Comparison of ENCODE assay signal across 18 cellular contexts in genomic region chr4:75675004-75675531, GRCh38. TPM values are rescaled to one million over a fixed set of nuclear protein-coding genes. Genes with fewer than 3 reads are reported as not detected.
DNase-seq lines count a peak whose midpoint lies in the region; TF ChIP-seq lines count a peak whose summit lies in the region.
"Had no signal": no experiment of that assay in that cellular context is flagged by ENCODE, and none has a peak within 500 bp of the region (broad histone marks: within the 10 kb centered on the region; RNA-seq: fewer than 3 reads in every experiment).

No MANE protein-coding gene starts in this region.

- H3K27me3 ChIP-seq in mammary epithelial cell (ENCODE audit: insufficient read depth, low read length) = no peaks in the 10 kb centered on the region
- H3K27me3 ChIP-seq in breast epithelium = no peaks in the 10 kb centered on the region
- H3K27me3 ChIP-seq in transverse colon = no peaks in the 10 kb centered on the region
- H3K27me3 ChIP-seq: dorsolateral prefrontal cortex, right atrium auricular region had no signal

- H3K9ac ChIP-seq in mammary epithelial cell (ENCODE audit: insufficient read depth, low read length) = no peak overlapping the region

- TF ChIP-seq POLR2A in breast epithelium (IDR thresholded peaks at IDR 0.05) (no peak), transverse colon (IDR thresholded peaks at IDR 0.05) (peak; percentile 25)

- H2AFZ ChIP-seq in mammary epithelial cell (ENCODE audit: low read depth, low read length) (peak overlapping the region; percentile 17), OCI-LY7 (ENCODE audit: low read length) (no peak overlapping the region)

- dilution Hi-C loops in mammary epithelial cell (cut with HindIII; ENCODE audit: low sequenced_read_pairs) = loop anchor here (5.0 kb wide), 1 partner anchor 47 kb away; the partner anchor contains the start of gene USO1

- TF ChIP-seq CTCF in mammary epithelial cell (conservative IDR thresholded peaks at IDR 0.05 in 1 of 2, IDR thresholded peaks at IDR 0.05 in 1 of 2; ENCODE audit: extremely low read depth in 1 of 2, insufficient read depth in 1 of 2, low read depth in 1 of 2, low read length in 2 of 2) (no peak), breast epithelium (IDR thresholded peaks at IDR 0.05) (no peak), transverse colon (IDR thresholded peaks at IDR 0.05) (no peak), OCI-LY7 (conservative IDR thresholded peaks at IDR 0.05; ENCODE audit: low read length) (no peak)

- no peak overlapping the region for H3K27ac ChIP-seq in mammary epithelial cell (ENCODE audit: insufficient read depth, low read depth, low read length)
- no peak overlapping the region for H3K27ac ChIP-seq in breast epithelium
- H3K27ac ChIP-seq in transverse colon = peak overlapping the region; percentile 92 to 100 (median 96)
- no peak overlapping the region for H3K27ac ChIP-seq in OCI-LY7 (ENCODE audit: low read depth, low read length, poor library complexity, severe bottlenecking)

- H3K4me3 Mint-ChIP-seq in immature natural killer cell = peak overlapping the region in 1 of 5 donors; percentile 45
- H3K4me3 Mint-ChIP-seq: T-helper 1 cell treated with Interleukin-12 subunit alpha and Interleukin-12 subunit beta and Interleukin-4 antibody, amounts not matched to agents 30 μg/mL and 1 μg/mL, for 36 hours had no signal

- POLR2A ChIA-PET in OCI-LY7 (lab: Charles Lee) = no interaction called here

- no peaks in the 10 kb centered on the region for H3K9me2 ChIP-seq in OCI-LY7 (ENCODE audit: insufficient read depth, low read length)

- H3K9me3 ChIP-seq in mammary epithelial cell (replicated peaks; ENCODE audit: insufficient read depth, low read length) (no peaks in the 10 kb centered on the region), breast epithelium (no peaks in the 10 kb centered on the region), transverse colon (no peaks in the 10 kb centered on the region), OCI-LY7 (ENCODE audit: low read length) (no peaks in the 10 kb centered on the region)
- H3K9me3 ChIP-seq: right atrium auricular region had no signal

- H3K79me2 ChIP-seq in mammary epithelial cell (ENCODE audit: insufficient read depth, low read length) = peaks cover 32% of the 10 kb centered on the region
- peaks cover 37% of the 10 kb centered on the region for H3K79me2 ChIP-seq in OCI-LY7 (ENCODE audit: insufficient read depth, low read depth, low read length)

- H4K20me1 ChIP-seq in mammary epithelial cell (ENCODE audit: insufficient read depth, low read length) (peaks cover 3% of the 10 kb centered on the region), OCI-LY7 (ENCODE audit: insufficient read depth, low read length) (peaks cover 22% of the 10 kb centered on the region)

- H3K4me1 Mint-ChIP-seq in immature natural killer cell = peaks cover 29 to 35% of the 10 kb centered on the region in 2 donors

- peaks cover 13 to 18% (median 17%) of the 10 kb centered on the region in 3 donors for H3K27me3 Mint-ChIP-seq in immature natural killer cell (ENCODE audit: low read depth in 3 of 3)
- H3K27me3 Mint-ChIP-seq: activated T-helper 17 cell treated with anti-CD3 and anti-CD28 coated beads, Interleukin-2, amount 50 U/mL, for 72 hours had no signal

- intact Hi-C loops in mammary epithelial cell (cut with micrococcal nuclease) (no loop called here), breast epithelium (cut with DNase I; ENCODE audit: low total_unique reads) (no loop called here), transverse colon (cut with DNase I; ENCODE audit: low total_unique reads) (loop anchor here (5.0 kb wide), 1 partner anchor 47 kb away; the partner anchor contains the start of gene USO1), OCI-LY7 (cut with micrococcal nuclease; ENCODE audit: unreplicated experiment) (no loop called here)

- TF ChIP-seq EP300 in transverse colon (IDR thresholded peaks at IDR 0.05; ENCODE audit: low read depth) = no peak

- WGBS in mammary epithelial cell (ENCODE audit: low coverage, missing lambda C conversion rate) = 79% methylated on average over 9 of the region's 11 CpGs
- 60 to 73% methylated on average over 3 to 11 of the region's 11 CpGs for WGBS in transverse colon (ENCODE audit: low coverage in 1 of 2), 2 donors

- BruUV-seq in mammary epithelial cell (replicated peaks; lab: Mats Ljungman, UMichigan) (no TSS peak), OCI-LY7 (replicated peaks; lab: Mats Ljungman, UMichigan) (no TSS peak)

- DNase-seq in mammary epithelial cell (peak; percentile 22), breast epithelium (ENCODE audit: low spot score in 2 of 2) (no peak), SK-MEL-5 (ENCODE audit: low read depth, low spot score) (peak; percentile 98), immature natural killer cell (no peak), transverse colon (no peak), OCI-LY7 (ENCODE audit: low spot score) (no peak), NAMALWA (ENCODE audit: low spot score) (no peak), globus pallidus (ENCODE audit: low spot score) (no peak)
- DNase-seq: CD8-positive, alpha-beta memory T cell; DMS79; dorsolateral prefrontal cortex; erythroblast; NCI-H1048; NCI-H526 treated with DMSO at 0.1 percent for 48 hours; SHP77 had no signal

- H3K4me3 ChIP-seq in mammary epithelial cell (replicated peaks in 1 of 3; ENCODE audit: insufficient read depth in 1 of 3, low read depth in 2 of 3, low read length in 3 of 3) (no peak overlapping the region), breast epithelium (no peak overlapping the region), transverse colon (no peak overlapping the region), OCI-LY7 (ENCODE audit: low read depth, low read length, poor library complexity, severe bottlenecking) (no peak overlapping the region)
- H3K4me3 ChIP-seq: right atrium auricular region had no signal

- CTCF ChIA-PET in mammary epithelial cell (lab: Charles Lee; ENCODE audit: low non-redundant PET) (no interaction called here), OCI-LY7 (lab: Charles Lee; ENCODE audit: unreplicated experiment) (no interaction called here)

- H3K4me1 ChIP-seq in mammary epithelial cell (ENCODE audit: insufficient read depth, low read length) (peaks cover 15% of the 10 kb centered on the region), breast epithelium (peaks cover 0 to 16% of the 10 kb centered on the region in 2 donors), transverse colon (peaks cover 17 to 37% (median 23%) of the 10 kb centered on the region in 4 donors), OCI-LY7 (ENCODE audit: insufficient read depth, low read length, poor library complexity, severe bottlenecking) (peaks cover 24% of the 10 kb centered on the region)

- H3K4me2 ChIP-seq in mammary epithelial cell (ENCODE audit: insufficient read depth, low read depth, low read length) (no peak overlapping the region), OCI-LY7 (ENCODE audit: low read length) (no peak overlapping the region)

- no peaks in the 10 kb centered on the region for H3K9me3 Mint-ChIP-seq in immature natural killer cell
- H3K9me3 Mint-ChIP-seq: activated T-helper 17 cell treated with anti-CD3 and anti-CD28 coated beads, Interleukin-2, amount 50 U/mL, for 72 hours; T-helper 1 cell treated with Interleukin-12 subunit alpha and Interleukin-12 subunit beta and Interleukin-4 antibody, amounts not matched to agents 30 μg/mL and 1 μg/mL, for 36 hours had no signal

- H3K36me3 ChIP-seq in mammary epithelial cell (ENCODE audit: insufficient read depth, low read length) (no peaks in the 10 kb centered on the region), breast epithelium (no peaks in the 10 kb centered on the region), transverse colon (no peaks in the 10 kb centered on the region), OCI-LY7 (ENCODE audit: insufficient read depth, low read length) (peaks cover 20% of the 10 kb centered on the region; the same call in 1 of the 2 replicates)
- H3K36me3 ChIP-seq: right atrium auricular region had no signal

- in situ Hi-C loops in mammary epithelial cell (cut with MboI; ENCODE audit: low sequenced_read_pairs in 2 of 2) = loop anchor here in 1 of 2 donors (10.0 kb wide), 1 partner anchor 50 kb away; the partner anchor contains the start of gene USO1
- in situ Hi-C loops in SK-MEL-5 (cut with HindIII; ENCODE audit: low pct_unique_long_range_greater_than_20kb, low sequenced_read_pairs) = no loop called here
- in situ Hi-C loops in transverse colon (cut with MboI; ENCODE audit: low pct_ligation_motif_present in 1 of 4, low pct_unique_long_range_greater_than_20kb in 1 of 4, low sequenced_read_pairs in 3 of 4) = loop anchor here in 1 of 4 donors (10.0 kb wide), 1 partner anchor 50 kb away; the partner anchor contains the start of gene USO1

- H3K36me3 Mint-ChIP-seq in immature natural killer cell = peaks cover 0 to 2% (median 0%) of the 10 kb centered on the region in 3 donors

- peak overlapping the region in 4 of 6 donors; percentile 17 to 81 (median 42) for H3K27ac Mint-ChIP-seq in immature natural killer cell
- H3K27ac Mint-ChIP-seq: activated T-helper 17 cell treated with anti-CD3 and anti-CD28 coated beads, Interleukin-2, amount 50 U/mL, for 72 hours; T-helper 1 cell treated with Interleukin-12 subunit alpha and Interleukin-12 subunit beta and Interleukin-4 antibody, amounts not matched to agents 30 μg/mL and 1 μg/mL, for 36 hours had no signal

RNA-seq across cellular contexts. Expression of gene G3BP2, which starts 1.9 kb away (rescaled TPM):
- total RNA-seq in mammary epithelial cell (100 to 1,000 TPM; 146 to 192 TPM), breast epithelium (10 to 100 TPM; 75.4 to 92.6 (median 86.2) TPM), transverse colon (100 to 1,000 TPM in 2 of 4 donors, 10 to 100 TPM in 2; 50.7 to 110 (median 88.0) TPM), OCI-LY7 (2022) (137 and 147 TPM in 2 replicates)
- polyA plus RNA-seq in mammary epithelial cell (79.3 TPM), immature natural killer cell (100 to 1,000 TPM in 1 of 3 donors, 10 to 100 TPM in 2; 85.3 to 121 (median 99.6) TPM)
- polyA minus RNA-seq in mammary epithelial cell = 199 TPM
- total RNA-seq in SK-MEL-5 (2014; rRNA removed; shearing (Covaris generic)) = 355 and 386 TPM in 2 replicates
- 263 and 324 TPM in 2 replicates for polyA plus RNA-seq in SK-MEL-5 (2015; cell fraction: cytosol; rRNA removed)
- 108 and 124 TPM in 2 replicates for polyA plus RNA-seq in SK-MEL-5 (2015; cell fraction: nucleus; rRNA removed)
- total RNA-seq in OCI-LY7 (2014; rRNA removed; shearing (Covaris generic)) = 55.9 and 56.7 TPM in 2 replicates

RNA-seq across cellular contexts. Expression of gene CDKL2, which starts 44.7 kb away (rescaled TPM):
- total RNA-seq in mammary epithelial cell (1 to 10 TPM; 2.9 to 5.2 TPM), breast epithelium (1 to 10 TPM in 2 of 3 donors, under 1 TPM in 1; 0.16 to 2.3 (median 1.6) TPM), transverse colon (1 to 10 TPM in 2 of 4 donors, under 1 TPM in 1, not detected in 1; 0.79 to 7.6 (median 1.2) TPM), OCI-LY7 (2022) (0.15 and 0.19 TPM in 2 replicates)
- polyA plus RNA-seq in mammary epithelial cell (1.1 TPM), immature natural killer cell (under 1 TPM in 1 of 3 donors, not detected in 2; 0.08 TPM)
- 1.7 TPM for polyA minus RNA-seq in mammary epithelial cell
- not detected in 2 replicates for total RNA-seq in SK-MEL-5 (2014; rRNA removed; shearing (Covaris generic))
- not detected in 2 replicates for polyA plus RNA-seq in SK-MEL-5 (2015; cell fraction: cytosol; rRNA removed)
- polyA plus RNA-seq in SK-MEL-5 (2015; cell fraction: nucleus; rRNA removed) = 0.09 and 0.34 TPM in 2 replicates
- 0.06 and 0.13 TPM in 2 replicates for total RNA-seq in OCI-LY7 (2014; rRNA removed; shearing (Covaris generic))

RNA-seq across cellular contexts. Expression of gene USO1, which starts 49.3 kb away (rescaled TPM):
- total RNA-seq in mammary epithelial cell = 10 to 100 TPM; 72.9 to 80.9 TPM
- polyA plus RNA-seq in mammary epithelial cell = 36.7 TPM
- 40.5 TPM for polyA minus RNA-seq in mammary epithelial cell
- total RNA-seq in breast epithelium = 10 to 100 TPM; 74.1 to 76.7 (median 74.1) TPM
- 80.7 and 91.6 TPM in 2 replicates for total RNA-seq in SK-MEL-5 (2014; rRNA removed; shearing (Covaris generic))
- polyA plus RNA-seq in SK-MEL-5 (2015; cell fraction: cytosol; rRNA removed) = 38.7 and 57.5 TPM in 2 replicates
- polyA plus RNA-seq in SK-MEL-5 (2015; cell fraction: nucleus; rRNA removed) = 37.8 and 41.8 TPM in 2 replicates
- polyA plus RNA-seq in immature natural killer cell = 10 to 100 TPM; 29.0 to 46.4 (median 36.8) TPM
- total RNA-seq in transverse colon = 100 to 1,000 TPM in 1 of 4 donors, 10 to 100 TPM in 3; 24.3 to 110 (median 61.0) TPM
- 38.0 and 40.5 TPM in 2 replicates for total RNA-seq in OCI-LY7 (2014; rRNA removed; shearing (Covaris generic))
- total RNA-seq in OCI-LY7 (2022) = 54.6 and 57.3 TPM in 2 replicates

Comparison
In these comparisons a context has a peak if more than half of its experiments do, and no peak if none do; other contexts are left out.
1. DNase-seq: peak in mammary epithelial cell (single experiment) and SK-MEL-5 (single experiment); none in breast epithelium (0 of 2), immature natural killer cell (0 of 3), transverse colon (single experiment), OCI-LY7 (single experiment), NAMALWA (single experiment) and globus pallidus (single experiment).
2. H3K27ac ChIP-seq: peak in transverse colon (4 of 4); none in mammary epithelial cell (single experiment), breast epithelium (0 of 2) and OCI-LY7 (single experiment).